In the genomic region with DNA sequence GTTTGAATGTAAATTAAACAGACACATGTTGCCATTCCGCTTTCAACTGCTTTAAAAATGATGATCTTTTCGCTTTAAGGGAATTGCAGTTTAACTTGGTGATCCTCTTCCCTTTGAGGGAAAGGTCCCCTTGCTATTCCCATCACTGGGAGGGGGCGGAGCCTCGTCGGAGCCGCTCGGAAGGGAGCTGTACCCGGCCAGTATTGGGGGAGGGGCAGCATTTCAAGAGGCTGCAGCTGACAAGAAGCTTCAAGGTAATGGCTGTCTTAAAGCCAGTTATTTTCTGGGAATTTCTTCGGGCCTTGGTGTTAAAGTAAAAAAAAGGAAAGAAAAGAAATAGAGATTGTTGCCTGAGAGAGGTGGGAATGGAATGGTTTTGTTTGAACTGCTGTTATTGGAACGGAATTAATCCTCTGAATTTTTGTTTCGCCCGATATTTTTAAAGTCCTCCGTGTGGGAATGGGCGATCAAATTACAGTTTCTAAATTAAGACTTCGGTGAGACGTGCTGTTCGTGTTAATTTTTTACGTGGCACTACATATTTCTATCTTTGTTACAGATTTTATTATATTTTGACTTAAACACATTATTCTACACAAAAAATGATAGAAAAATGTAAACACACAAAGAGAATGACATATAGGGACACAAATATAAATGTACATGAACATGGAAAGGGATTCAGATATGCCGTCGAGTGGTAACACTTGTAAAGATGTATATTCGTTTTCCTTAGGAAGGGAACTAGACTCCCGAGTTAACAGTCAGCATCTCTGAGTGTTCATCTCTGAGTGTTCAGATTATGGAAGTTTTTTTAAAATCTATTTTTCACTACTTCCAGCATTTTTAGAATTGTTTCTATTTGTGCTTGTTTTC, we compare ENCODE assay signal across 10 cellular contexts. TPM values are rescaled to one million over a fixed set of nuclear protein-coding genes. Genes with fewer than 3 reads are reported as not detected.
DNase-seq lines count a peak whose midpoint lies in the region; ATAC-seq and TF ChIP-seq lines count a peak whose summit lies in the region.
"Had no signal": no experiment of that assay in that cellular context is flagged by ENCODE, and none has a peak within 500 bp of the region (broad histone marks: within the 10 kb centered on the region; RNA-seq: fewer than 3 reads in every experiment).

No MANE protein-coding gene starts in this region.

- H3K27me3 ChIP-seq in GM23338 (ENCODE audit: insufficient read depth) (no peaks in the 10 kb centered on the region), adipocyte (replicated peaks; ENCODE audit: control insufficient read depth, insufficient read depth, low read length) (peaks cover 35% of the 10 kb centered on the region), left ventricle myocardium inferior (ENCODE audit: low read depth) (no peaks in the 10 kb centered on the region), parathyroid adenoma (ENCODE audit: control insufficient read depth, insufficient read depth, low read length) (no peaks in the 10 kb centered on the region), suprapubic skin (no peaks in the 10 kb centered on the region)

- no peaks in the 10 kb centered on the region for H4K20me1 ChIP-seq in GM23338 (replicated peaks; ENCODE audit: insufficient read depth)

- H3K4me2 ChIP-seq in GM23338, result peak overlapping the region; percentile 64
- peak overlapping the region; percentile 65 for H3K4me2 ChIP-seq in parathyroid adenoma (ENCODE audit: low read length)

- peaks cover 4% of the 10 kb centered on the region; the same call in 1 of the 3 replicates for H3K36me3 Mint-ChIP-seq in GM23338 (ENCODE audit: low read depth)

- H3K4me3 ChIP-seq in GM23338 (peak overlapping the region; percentile 42), adipocyte (ENCODE audit: low read length) (peak overlapping the region; percentile 59), left ventricle myocardium inferior (peak overlapping the region; percentile 57), parathyroid adenoma (ENCODE audit: low read depth, low read length) (peak overlapping the region; percentile 44), suprapubic skin (no peak overlapping the region)

- no peaks in the 10 kb centered on the region for H3K27me3 Mint-ChIP-seq in GM23338 (ENCODE audit: insufficient read depth, low read depth, poor library complexity)

- H3K27ac ChIP-seq in GM23338 (ENCODE audit: low read depth) (no peak overlapping the region), left ventricle myocardium inferior (replicated peaks) (peak overlapping the region; percentile 19), parathyroid adenoma (no peak overlapping the region), suprapubic skin (no peak overlapping the region)

- H3K9me3 ChIP-seq in adipocyte (ENCODE audit: control insufficient read depth, low read length) (no peaks in the 10 kb centered on the region), left ventricle myocardium inferior (replicated peaks) (no peaks in the 10 kb centered on the region), parathyroid adenoma (ENCODE audit: control insufficient read depth, low read length) (no peaks in the 10 kb centered on the region), suprapubic skin (no peaks in the 10 kb centered on the region)

- H3K4me1 ChIP-seq in GM23338 (ENCODE audit: insufficient read depth), result 0 out of 2 replicates have a peak, but pooled peaks cover 3% of the 10 kb centered on the region
- no peaks in the 10 kb centered on the region for H3K4me1 ChIP-seq in adipocyte (ENCODE audit: control insufficient read depth, insufficient read depth, low read length)
- no peaks in the 10 kb centered on the region for H3K4me1 ChIP-seq in left ventricle myocardium inferior
- H3K4me1 ChIP-seq in parathyroid adenoma, result no peaks in the 10 kb centered on the region
- H3K4me1 ChIP-seq in suprapubic skin, result no peaks in the 10 kb centered on the region

- ATAC-seq in GM23338, result peak; percentile 92
- ATAC-seq in GM18520 (IDR thresholded peaks at IDR 0.05; ENCODE audit: unreplicated experiment), result no peak

- no peaks in the 10 kb centered on the region for H3F3A ChIP-seq in GM23338 (replicated peaks; ENCODE audit: low read depth)

- intact Hi-C loops in left ventricle myocardium inferior (cut with micrococcal nuclease), result no loop called here

- H3K79me2 ChIP-seq in GM23338 (replicated peaks; ENCODE audit: insufficient read depth) (no peaks in the 10 kb centered on the region), parathyroid adenoma (no peaks in the 10 kb centered on the region)

- peak overlapping the region; percentile 79 for H3K27ac Mint-ChIP-seq in GM23338

- no peaks in the 10 kb centered on the region for H3K36me3 ChIP-seq in GM23338 (ENCODE audit: insufficient read depth)
- no peaks in the 10 kb centered on the region for H3K36me3 ChIP-seq in adipocyte (ENCODE audit: control insufficient read depth, insufficient read depth, low read length, severe bottlenecking)
- no peaks in the 10 kb centered on the region for H3K36me3 ChIP-seq in left ventricle myocardium inferior
- H3K36me3 ChIP-seq in parathyroid adenoma (ENCODE audit: control insufficient read depth, insufficient read depth, low read length), result no peaks in the 10 kb centered on the region
- no peaks in the 10 kb centered on the region for H3K36me3 ChIP-seq in suprapubic skin

- DNase-seq in GM23338 (ENCODE audit: low spot score) (peak; percentile 85), adipocyte (ENCODE audit: low read depth) (no peak), left ventricle myocardium inferior (peak; percentile 64), cerebellar nuclear complex (lab: John Stamatoyannopoulos, UW) (no peak), HPDE6-E6E7 (ENCODE audit: extremely low spot score) (no peak), suprapubic skin (ENCODE audit: low spot score in 2 of 2) (no peak)
- DNase-seq: DMS79, SHP77 treated with DMSO at 0.1 percent for 48 hours had no signal

- H3K9me3 Mint-ChIP-seq in GM23338, result peaks cover 13% of the 10 kb centered on the region

- no peak for TF ChIP-seq EP300 in suprapubic skin (IDR thresholded peaks at IDR 0.05)

- WGBS in suprapubic skin, result 35% methylated on average over 22 of the region's 22 CpGs

- H3K9ac ChIP-seq in adipocyte (ENCODE audit: low read length) (peak overlapping the region; percentile 40), parathyroid adenoma (no peak overlapping the region)

- no peaks in the 10 kb centered on the region for H3K9me2 ChIP-seq in GM23338 (ENCODE audit: insufficient read depth)

- H3K4me1 Mint-ChIP-seq in GM23338, result peaks cover 11% of the 10 kb centered on the region; the same call in 2 of the 3 replicates

- TF ChIP-seq CTCF in GM23338 (conservative IDR thresholded peaks at IDR 0.05; ENCODE audit: low read depth in 2 of 2), result no peak
- TF ChIP-seq CTCF in left ventricle myocardium inferior (IDR thresholded peaks at IDR 0.05; ENCODE audit: borderline replicate concordance), result no peak
- no peak for TF ChIP-seq CTCF in parathyroid adenoma (IDR thresholded peaks at IDR 0.05)
- no peak for TF ChIP-seq CTCF in suprapubic skin (IDR thresholded peaks at IDR 0.05)

- H2AFZ ChIP-seq in GM23338, result peak overlapping the region; percentile 1; the same call in 1 of the 2 replicates
- peak overlapping the region; percentile 56 for H2AFZ ChIP-seq in parathyroid adenoma

- peak overlapping the region; percentile 79 for H3K4me3 Mint-ChIP-seq in GM23338

- no peak for TF ChIP-seq POLR2A in suprapubic skin (IDR thresholded peaks at IDR 0.05)

TF ChIP-seq in GM23338, 12 proteins besides CTCF, POLR2A, EP300 and RAD21:
- TF ChIP-seq ZNF331 (CRISPR knock-in tag; IDR thresholded peaks at IDR 0.05; ENCODE audit: low read depth) (no peak), EZH2phosphoT487 (IDR thresholded peaks at IDR 0.05; ENCODE audit: unreplicated experiment) (no peak)

RNA-seq across cellular contexts. Expression of gene PWWP3B, which starts 9.2 kb away (rescaled TPM):
- total RNA-seq in GM23338 (2014; rRNA removed; shearing (Covaris generic)), result 0.89 and 1.1 TPM in 2 replicates
- polyA plus RNA-seq in GM23338 (2016; fragmentation: Nextera tagmentation; extraction: Ambion mirVana), result 0.84 and 0.92 TPM in 2 replicates
- total RNA-seq in left ventricle myocardium inferior, result 15.5 TPM
- under 1 TPM in 3 of 4 donors, not detected in 1; 0.11 to 0.94 (median 0.38) TPM for total RNA-seq in suprapubic skin

Comparison
In these comparisons a context has a peak if more than half of its experiments do, and no peak if none do; other contexts are left out.
1. DNase-seq: peak in GM23338 (single experiment) and left ventricle myocardium inferior (single experiment); none in adipocyte (single experiment), cerebellar nuclear complex (0 of 2), HPDE6-E6E7 (single experiment) and suprapubic skin (0 of 2).